12 cellular contexts compared by ENCODE assay signal in the genomic region with DNA sequence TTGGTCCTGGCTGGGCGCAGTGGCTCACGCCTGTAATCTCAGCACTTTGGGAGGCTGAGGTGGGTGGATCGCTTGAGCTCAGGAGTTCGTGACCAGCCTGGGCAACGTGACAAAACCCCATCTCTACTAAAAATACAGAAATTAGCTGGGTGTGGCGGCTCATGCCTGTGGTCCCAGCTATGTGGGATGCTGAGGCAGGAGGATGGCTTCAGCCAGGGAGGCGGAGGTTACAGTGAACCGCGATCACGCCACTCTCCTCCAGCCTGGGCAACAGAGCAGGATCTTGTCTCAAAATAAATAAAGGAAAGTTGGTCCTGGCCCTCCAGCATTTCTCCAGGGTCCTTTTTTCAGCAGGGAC. TPM values are rescaled to one million over a fixed set of nuclear protein-coding genes. Genes with fewer than 3 reads are reported as not detected.
DNase-seq lines count a peak whose midpoint lies in the region; ATAC-seq and TF ChIP-seq lines count a peak whose summit lies in the region.
"Had no signal": no experiment of that assay in that cellular context is flagged by ENCODE, and none has a peak within 500 bp of the region (broad histone marks: within the 10 kb centered on the region; RNA-seq: fewer than 3 reads in every experiment).

No MANE protein-coding gene starts in this region.

- no peak for DNase-seq in CD8-positive, alpha-beta T cell
- no peak for DNase-seq in HFF-Myc (ENCODE audit: extremely low read depth, low read depth)
- DNase-seq in activated CD4-positive, alpha-beta memory T cell treated with anti-CD3 and anti-CD28 coated beads for 36 hours, result no peak
- no peak for DNase-seq in mesothelial cell of epicardium (ENCODE audit: low spot score in 2 of 2, unreplicated experiment in 2 of 2)
- DNase-seq in Peyer's patch, result no peak
- no peak for DNase-seq in AG08395 (ENCODE audit: low spot score)
- DNase-seq in NCI-H748 (lab: John Stamatoyannopoulos, UW; ENCODE audit: unreplicated experiment), result no peak
- DNase-seq: activated CD4-positive, alpha-beta T cell treated with anti-CD3 and anti-CD28 coated beads, Interleukin-2, amount 50 U/mL, for 48 hours; aorta; NCI-H446; stimulated activated CD4-positive, alpha-beta T cell treated with anti-CD3 and anti-CD28 coated beads, Interleukin-4, amount 100 ng/mL, for 1 hour had no signal

- CTCF ChIA-PET in CD8-positive, alpha-beta T cell (lab: Charles Lee), result no interaction called here
- CTCF ChIA-PET in activated CD4-positive, alpha-beta memory T cell treated with anti-CD3 and anti-CD28 coated beads for 36 hours (lab: Charles Lee), result no interaction called here

- H3K4me1 Mint-ChIP-seq in CD8-positive, alpha-beta T cell (ENCODE audit: low read depth), result peaks cover 13% of the 10 kb centered on the region
- peaks cover 19% of the 10 kb centered on the region for H3K4me1 Mint-ChIP-seq in activated CD4-positive, alpha-beta memory T cell treated with anti-CD3 and anti-CD28 coated beads for 36 hours (ENCODE audit: low read depth)
- H3K4me1 Mint-ChIP-seq in mesothelial cell of epicardium, result peaks cover 8% of the 10 kb centered on the region

- POLR2A ChIA-PET in CD8-positive, alpha-beta T cell (lab: Charles Lee), result interaction anchor here (1.0 kb wide), 1 partner anchor 123 kb away, joined by 3 read pairs; no protein-coding TSS in a partner anchor
- POLR2A ChIA-PET in activated CD4-positive, alpha-beta memory T cell treated with anti-CD3 and anti-CD28 coated beads for 36 hours (lab: Charles Lee), result no interaction called here

- intact Hi-C loops in CD8-positive, alpha-beta T cell (cut with DNase I, micrococcal nuclease), result loop anchor here in 1 of 2 experiments (2.0 kb wide), 1 partner anchor 71 kb away; the partner anchor contains the start of gene SNX8
- intact Hi-C loops in activated CD4-positive, alpha-beta memory T cell treated with anti-CD3 and anti-CD28 coated beads for 36 hours (cut with micrococcal nuclease), result loop anchor here (2.0 kb wide), 2 partner anchors 71 to 111 kb away; partner anchors contain the start of genes EIF3B and SNX8

- peaks cover 4% of the 10 kb centered on the region for H3K36me3 ChIP-seq in CD8-positive, alpha-beta T cell (ENCODE audit: insufficient read depth, low read length)
- H3K36me3 ChIP-seq in Peyer's patch, result peaks cover 0 to 8% (median 0%) of the 10 kb centered on the region in 3 donors

- H3K27me3 Mint-ChIP-seq in CD8-positive, alpha-beta T cell (ENCODE audit: low read depth), result no peaks in the 10 kb centered on the region
- no peaks in the 10 kb centered on the region for H3K27me3 Mint-ChIP-seq in activated CD4-positive, alpha-beta memory T cell treated with anti-CD3 and anti-CD28 coated beads for 36 hours
- no peaks in the 10 kb centered on the region for H3K27me3 Mint-ChIP-seq in mesothelial cell of epicardium (ENCODE audit: low read depth)

- no peaks in the 10 kb centered on the region for H3K9me3 Mint-ChIP-seq in CD8-positive, alpha-beta T cell
- H3K9me3 Mint-ChIP-seq in activated CD4-positive, alpha-beta memory T cell treated with anti-CD3 and anti-CD28 coated beads for 36 hours, result no peaks in the 10 kb centered on the region
- H3K9me3 Mint-ChIP-seq in mesothelial cell of epicardium, result no peaks in the 10 kb centered on the region

- H3K4me3 Mint-ChIP-seq in CD8-positive, alpha-beta T cell, result peak overlapping the region; percentile 39
- H3K4me3 Mint-ChIP-seq in activated CD4-positive, alpha-beta memory T cell treated with anti-CD3 and anti-CD28 coated beads for 36 hours, result peak overlapping the region; percentile 91
- peak overlapping the region; percentile 91 for H3K4me3 Mint-ChIP-seq in mesothelial cell of epicardium

- H3K27ac Mint-ChIP-seq in CD8-positive, alpha-beta T cell, result no peak overlapping the region
- no peak overlapping the region for H3K27ac Mint-ChIP-seq in activated CD4-positive, alpha-beta memory T cell treated with anti-CD3 and anti-CD28 coated beads for 36 hours
- H3K27ac Mint-ChIP-seq in mesothelial cell of epicardium, result no peak overlapping the region

- peaks cover 33% of the 10 kb centered on the region for H3K36me3 Mint-ChIP-seq in CD8-positive, alpha-beta T cell
- peaks cover 6% of the 10 kb centered on the region for H3K36me3 Mint-ChIP-seq in activated CD4-positive, alpha-beta memory T cell treated with anti-CD3 and anti-CD28 coated beads for 36 hours
- peaks cover 2% of the 10 kb centered on the region for H3K36me3 Mint-ChIP-seq in mesothelial cell of epicardium

- no peak for TF ChIP-seq CTCF in CD8-positive, alpha-beta T cell (IDR thresholded peaks at IDR 0.05)
- TF ChIP-seq CTCF in HFF-Myc (IDR thresholded peaks at IDR 0.05; ENCODE audit: low read depth, low read length, missing control alignments) (no peak), mesothelial cell of epicardium (IDR thresholded peaks at IDR 0.05; ENCODE audit: unreplicated experiment) (no peak), Peyer's patch (IDR thresholded peaks at IDR 0.05) (no peak)

- no peak for ATAC-seq in CD8-positive, alpha-beta T cell
- no peak for ATAC-seq in GM21529 (IDR thresholded peaks at IDR 0.05; ENCODE audit: unreplicated experiment)

- H3K27ac ChIP-seq in CD8-positive, alpha-beta T cell (ENCODE audit: low read depth, low read length), result no peak overlapping the region
- H3K27ac ChIP-seq in Peyer's patch, result no peak overlapping the region

- no peaks in the 10 kb centered on the region for H3K27me3 ChIP-seq in CD8-positive, alpha-beta T cell (ENCODE audit: insufficient read depth, low read length)
- H3K27me3 ChIP-seq in Peyer's patch, result no peaks in the 10 kb centered on the region

- no peaks in the 10 kb centered on the region for H3K9me3 ChIP-seq in CD8-positive, alpha-beta T cell (ENCODE audit: low read length)
- H3K9me3 ChIP-seq in Peyer's patch, result no peaks in the 10 kb centered on the region

- peaks cover 11% of the 10 kb centered on the region for H3K4me1 ChIP-seq in CD8-positive, alpha-beta T cell (ENCODE audit: insufficient read depth, low read length)
- H3K4me1 ChIP-seq in Peyer's patch, result peaks cover 0 to 21% (median 13%) of the 10 kb centered on the region in 4 donors

- no peak overlapping the region for H3K4me3 ChIP-seq in CD8-positive, alpha-beta T cell (ENCODE audit: low read depth, low read length)
- H3K4me3 ChIP-seq in HFF-Myc (replicated peaks; ENCODE audit: low read depth, low read length) (peak overlapping the region; percentile 88), Peyer's patch (no peak overlapping the region)

- TF ChIP-seq POLR2A in Peyer's patch (IDR thresholded peaks at IDR 0.05), result no peak

RNA-seq across cellular contexts. Expression of gene NUDT1, which starts 1.4 kb away (rescaled TPM):
- 10 to 100 TPM in 1 of 2 experiments, 1 to 10 TPM in 1; 9.0 to 10.6 TPM for total RNA-seq in CD8-positive, alpha-beta T cell
- 100 to 1,000 TPM; 112 to 114 TPM for total RNA-seq in activated CD4-positive, alpha-beta memory T cell treated with anti-CD3 and anti-CD28 coated beads for 36 hours
- 16.1 to 19.2 TPM (median 17.3 TPM) in 3 replicates for total RNA-seq in mesothelial cell of epicardium
- 10 to 100 TPM in 2 of 4 donors, 1 to 10 TPM in 2; 3.2 to 75.1 (median 11.6) TPM for total RNA-seq in Peyer's patch

RNA-seq across cellular contexts. Expression of gene MRM2, which starts 1.5 kb away (rescaled TPM):
- 1 to 10 TPM; 4.5 to 5.1 TPM for total RNA-seq in CD8-positive, alpha-beta T cell
- 10 to 100 TPM; 25.5 to 26.9 TPM for total RNA-seq in activated CD4-positive, alpha-beta memory T cell treated with anti-CD3 and anti-CD28 coated beads for 36 hours
- total RNA-seq in mesothelial cell of epicardium (25.2 to 26.1 TPM (median 25.3 TPM) in 3 replicates), Peyer's patch (10 to 100 TPM in 3 of 4 donors, 1 to 10 TPM in 1; 8.1 to 19.0 (median 13.0) TPM)

RNA-seq across cellular contexts. Expression of gene MAD1L1, which starts 10.7 kb away (rescaled TPM):
- total RNA-seq in CD8-positive, alpha-beta T cell, result 10 to 100 TPM; 88.7 to 91.0 TPM
- total RNA-seq in activated CD4-positive, alpha-beta memory T cell treated with anti-CD3 and anti-CD28 coated beads for 36 hours, result 10 to 100 TPM; 44.4 to 47.8 TPM
- total RNA-seq in mesothelial cell of epicardium (39.0 to 45.0 TPM (median 41.2 TPM) in 3 replicates), Peyer's patch (100 to 1,000 TPM in 1 of 4 donors, 10 to 100 TPM in 3; 43.9 to 417 (median 59.1) TPM)

Comparison
In these comparisons a context has a peak if more than half of its experiments do, and no peak if none do; other contexts are left out.
1. H3K4me3 Mint-ChIP-seq: peak in every context shown above with its lines; median percentile 91 in activated CD4-positive, alpha-beta memory T cell treated with anti-CD3 and anti-CD28 coated beads for 36 hours; 91 in mesothelial cell of epicardium; 39 in CD8-positive, alpha-beta T cell.